In genomic region chr13:22927008-22927393, GRCh38 we compare ENCODE assay signal across 11 cellular contexts.
DNase-seq lines count a peak whose midpoint lies in the region; ATAC-seq and TF ChIP-seq lines count a peak whose summit lies in the region.
"Had no signal": no experiment of that assay in that cellular context is flagged by ENCODE, and none has a peak within 500 bp of the region (broad histone marks: within the 10 kb centered on the region; RNA-seq: fewer than 3 reads in every experiment).

No MANE protein-coding gene starts in this region.

- in situ Hi-C loops in G401 (cut with HindIII; ENCODE audit: low sequenced_read_pairs) (no loop called here), ACHN (cut with HindIII; ENCODE audit: low pct_ligation_motif_present, low pct_unique_long_range_greater_than_20kb, low sequenced_read_pairs) (no loop called here)

- DNase-seq in Peyer's patch: no peak
- peak; percentile 38 for DNase-seq in iPS-NIHi11 (ENCODE audit: low spot score)
- no peak for DNase-seq in AG08396 (ENCODE audit: low spot score)
- DNase-seq in G401 (ENCODE audit: low spot score): no peak
- no peak for DNase-seq in stimulated activated naive CD4-positive, alpha-beta T cell treated with Interleukin-2 at 50 U/mL for 16 hours (lab: John Stamatoyannopoulos, UW)
- DNase-seq in ACHN: no peak
- DNase-seq: activated CD4-positive, alpha-beta T cell treated with anti-CD3 and anti-CD28 coated beads for 1 hour had no signal

- no peak for TF ChIP-seq POLR2A in Peyer's patch (IDR thresholded peaks at IDR 0.05)

- H3K9me3 ChIP-seq in Peyer's patch: no peaks in the 10 kb centered on the region
- no peaks in the 10 kb centered on the region for H3K9me3 ChIP-seq in skeletal muscle tissue (ENCODE audit: control insufficient read depth in 3 of 3, low read length in 3 of 3)
- H3K9me3 ChIP-seq: pancreas had no signal

- H3K36me3 ChIP-seq in Peyer's patch: no peaks in the 10 kb centered on the region
- no peaks in the 10 kb centered on the region for H3K36me3 ChIP-seq in skeletal muscle tissue (ENCODE audit: control insufficient read depth in 3 of 3, insufficient read depth in 3 of 3, low read length in 3 of 3)
- H3K36me3 ChIP-seq: pancreas had no signal

- ATAC-seq in GM18498 (IDR thresholded peaks at IDR 0.05; ENCODE audit: unreplicated experiment): peak; percentile 54
- ATAC-seq: activated naive CD4-positive, alpha-beta T cell treated with anti-CD3 and anti-CD28 coated beads, Interleukin-2, amount 50 U/mL, for 72 hours had no signal

- TF ChIP-seq CTCF in Peyer's patch (IDR thresholded peaks at IDR 0.05): no peak

- H3K9ac ChIP-seq in skeletal muscle tissue (ENCODE audit: low read depth in 1 of 3, low read length in 3 of 3): peak overlapping the region; percentile 32 to 62 (median 61)

- peak overlapping the region in 3 of 4 donors; percentile 31 to 55 (median 46) for H3K27ac ChIP-seq in Peyer's patch
- H3K27ac ChIP-seq in skeletal muscle tissue (ENCODE audit: low read depth, low read length): no peak overlapping the region
- H3K27ac ChIP-seq: pancreas had no signal

- H3K4me3 ChIP-seq in Peyer's patch (peak overlapping the region; percentile 6 to 50 (median 38)), skeletal muscle tissue (ENCODE audit: low read length in 3 of 3) (peak overlapping the region; percentile 59 to 69 (median 61))

- no peaks in the 10 kb centered on the region for H3K27me3 ChIP-seq in Peyer's patch
- peaks cover 0 to 2% (median 0%) of the 10 kb centered on the region in 3 donors for H3K27me3 ChIP-seq in skeletal muscle tissue (ENCODE audit: control insufficient read depth in 3 of 3, insufficient read depth in 3 of 3, low read length in 3 of 3)
- H3K27me3 ChIP-seq: pancreas had no signal

- H3K4me1 ChIP-seq in Peyer's patch (no peaks in the 10 kb centered on the region), skeletal muscle tissue (ENCODE audit: control insufficient read depth in 3 of 3, insufficient read depth in 3 of 3, low read length in 3 of 3) (no peaks in the 10 kb centered on the region)
- H3K4me1 ChIP-seq: pancreas had no signal
